ENCODE assay signal across 1 cellular context in the genomic region with DNA sequence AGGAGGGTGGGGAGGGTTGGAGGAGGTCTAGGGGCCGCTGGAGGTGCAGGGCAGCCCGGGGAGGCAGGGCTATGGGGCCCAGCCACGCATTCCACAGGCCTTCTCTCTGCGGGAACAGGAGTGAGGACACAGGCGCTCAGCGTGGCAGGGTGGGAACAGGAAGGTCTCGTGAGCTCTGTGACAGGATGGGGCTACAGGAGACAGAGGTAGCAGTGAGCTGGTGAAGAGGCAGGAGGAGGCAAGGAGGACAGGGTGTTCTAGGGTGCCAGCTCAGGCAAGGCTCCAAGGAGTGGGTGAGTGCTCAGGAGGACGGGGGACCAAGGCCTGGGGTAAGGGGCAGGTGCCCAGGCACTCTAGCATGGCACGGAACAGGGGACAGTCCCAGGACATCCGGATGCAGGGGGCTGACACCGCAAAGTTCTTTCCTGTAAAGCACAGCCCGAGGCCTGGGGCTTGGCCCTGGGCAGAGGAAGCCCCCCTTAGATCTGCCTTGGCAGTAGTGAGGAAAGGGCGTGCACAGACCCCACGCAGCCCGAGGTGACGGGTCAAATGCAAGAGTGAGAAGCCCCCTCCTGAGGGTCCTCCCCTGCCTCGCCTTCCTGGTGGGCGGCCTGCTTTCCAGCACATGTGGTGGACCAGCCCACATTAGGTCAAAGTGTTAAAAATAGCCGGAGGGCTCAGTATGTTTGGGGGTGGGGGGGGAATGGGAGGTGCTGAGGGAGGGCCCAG.
TF ChIP-seq lines count a peak whose summit lies in the region.

No MANE protein-coding gene starts in this region.

TF ChIP-seq in HepG2, 621 proteins besides CTCF, POLR2A, EP300 and RAD21 (continued from another document):
- TF ChIP-seq CHD2 (IDR thresholded peaks at IDR 0.05; ENCODE audit: low read depth, low read length): no peak
- TF ChIP-seq BHLHE40 (IDR thresholded peaks at IDR 0.05; ENCODE audit: low read length): peak; percentile 59
- TF ChIP-seq MAFG (CRISPR knock-in tag; IDR thresholded peaks at IDR 0.05): no peak
- TF ChIP-seq SPEN (CRISPR knock-in tag; IDR thresholded peaks at IDR 0.05; ENCODE audit: low read depth): no peak
- TF ChIP-seq ISX (CRISPR knock-in tag; conservative IDR thresholded peaks at IDR 0.05): no peak
- TF ChIP-seq MATR3 (CRISPR knock-in tag; IDR thresholded peaks at IDR 0.05): no peak
- 0 out of 2 replicates have a peak, but pooled peaks have one; percentile 53 for TF ChIP-seq ZNF430 (CRISPR knock-in tag; IDR thresholded peaks at IDR 0.05)
- no peak for TF ChIP-seq ADNP (CRISPR knock-in tag; IDR thresholded peaks at IDR 0.05)
- TF ChIP-seq KLF15 (CRISPR knock-in tag; IDR thresholded peaks at IDR 0.05; ENCODE audit: borderline replicate concordance): no peak
- TF ChIP-seq NAIF1 (CRISPR knock-in tag; IDR thresholded peaks at IDR 0.05; ENCODE audit: borderline replicate concordance): no peak
- TF ChIP-seq, protein P1, sequence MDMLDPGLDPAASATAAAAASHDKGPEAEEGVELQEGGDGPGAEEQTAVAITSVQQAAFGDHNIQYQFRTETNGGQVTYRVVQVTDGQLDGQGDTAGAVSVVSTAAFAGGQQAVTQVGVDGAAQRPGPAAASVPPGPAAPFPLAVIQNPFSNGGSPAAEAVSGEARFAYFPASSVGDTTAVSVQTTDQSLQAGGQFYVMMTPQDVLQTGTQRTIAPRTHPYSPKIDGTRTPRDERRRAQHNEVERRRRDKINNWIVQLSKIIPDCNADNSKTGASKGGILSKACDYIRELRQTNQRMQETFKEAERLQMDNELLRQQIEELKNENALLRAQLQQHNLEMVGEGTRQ (IDR thresholded peaks at IDR 0.05; ENCODE audit: low read depth, low read length): no peak
- TF ChIP-seq, protein P1 (CRISPR knock-in tag; IDR thresholded peaks at IDR 0.05; ENCODE audit: borderline replicate concordance): no peak
- no peak for TF ChIP-seq KAT8 (CRISPR knock-in tag; IDR thresholded peaks at IDR 0.05)
- TF ChIP-seq, protein P2, sequence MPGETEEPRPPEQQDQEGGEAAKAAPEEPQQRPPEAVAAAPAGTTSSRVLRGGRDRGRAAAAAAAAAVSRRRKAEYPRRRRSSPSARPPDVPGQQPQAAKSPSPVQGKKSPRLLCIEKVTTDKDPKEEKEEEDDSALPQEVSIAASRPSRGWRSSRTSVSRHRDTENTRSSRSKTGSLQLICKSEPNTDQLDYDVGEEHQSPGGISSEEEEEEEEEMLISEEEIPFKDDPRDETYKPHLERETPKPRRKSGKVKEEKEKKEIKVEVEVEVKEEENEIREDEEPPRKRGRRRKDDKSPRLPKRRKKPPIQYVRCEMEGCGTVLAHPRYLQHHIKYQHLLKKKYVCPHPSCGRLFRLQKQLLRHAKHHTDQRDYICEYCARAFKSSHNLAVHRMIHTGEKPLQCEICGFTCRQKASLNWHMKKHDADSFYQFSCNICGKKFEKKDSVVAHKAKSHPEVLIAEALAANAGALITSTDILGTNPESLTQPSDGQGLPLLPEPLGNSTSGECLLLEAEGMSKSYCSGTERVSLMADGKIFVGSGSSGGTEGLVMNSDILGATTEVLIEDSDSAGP (CRISPR knock-in tag; IDR thresholded peaks at IDR 0.05; ENCODE audit: borderline replicate concordance): no peak
- TF ChIP-seq HES4 (CRISPR knock-in tag; IDR thresholded peaks at IDR 0.05; ENCODE audit: borderline replicate concordance): 0 out of 2 replicates have a peak, but pooled peaks have one; percentile 29
- TF ChIP-seq, protein P3, sequence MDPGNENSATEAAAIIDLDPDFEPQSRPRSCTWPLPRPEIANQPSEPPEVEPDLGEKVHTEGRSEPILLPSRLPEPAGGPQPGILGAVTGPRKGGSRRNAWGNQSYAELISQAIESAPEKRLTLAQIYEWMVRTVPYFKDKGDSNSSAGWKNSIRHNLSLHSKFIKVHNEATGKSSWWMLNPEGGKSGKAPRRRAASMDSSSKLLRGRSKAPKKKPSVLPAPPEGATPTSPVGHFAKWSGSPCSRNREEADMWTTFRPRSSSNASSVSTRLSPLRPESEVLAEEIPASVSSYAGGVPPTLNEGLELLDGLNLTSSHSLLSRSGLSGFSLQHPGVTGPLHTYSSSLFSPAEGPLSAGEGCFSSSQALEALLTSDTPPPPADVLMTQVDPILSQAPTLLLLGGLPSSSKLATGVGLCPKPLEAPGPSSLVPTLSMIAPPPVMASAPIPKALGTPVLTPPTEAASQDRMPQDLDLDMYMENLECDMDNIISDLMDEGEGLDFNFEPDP (CRISPR knock-in tag; conservative IDR thresholded peaks at IDR 0.05): no peak
- no peak for TF ChIP-seq ATF1 (CRISPR knock-in tag; IDR thresholded peaks at IDR 0.05)
- TF ChIP-seq ZNF138 (CRISPR knock-in tag; IDR thresholded peaks at IDR 0.05; ENCODE audit: low read depth): peak; percentile 15; the same call in 1 of the 2 replicates
- TF ChIP-seq POLR2G (IDR thresholded peaks at IDR 0.05; ENCODE audit: low read depth, low read length): 0 out of 2 replicates have a peak, but pooled peaks have one; percentile 33
- no peak for TF ChIP-seq GPN1 (CRISPR knock-in tag; IDR thresholded peaks at IDR 0.05; ENCODE audit: borderline replicate concordance)
- TF ChIP-seq, protein P4, sequence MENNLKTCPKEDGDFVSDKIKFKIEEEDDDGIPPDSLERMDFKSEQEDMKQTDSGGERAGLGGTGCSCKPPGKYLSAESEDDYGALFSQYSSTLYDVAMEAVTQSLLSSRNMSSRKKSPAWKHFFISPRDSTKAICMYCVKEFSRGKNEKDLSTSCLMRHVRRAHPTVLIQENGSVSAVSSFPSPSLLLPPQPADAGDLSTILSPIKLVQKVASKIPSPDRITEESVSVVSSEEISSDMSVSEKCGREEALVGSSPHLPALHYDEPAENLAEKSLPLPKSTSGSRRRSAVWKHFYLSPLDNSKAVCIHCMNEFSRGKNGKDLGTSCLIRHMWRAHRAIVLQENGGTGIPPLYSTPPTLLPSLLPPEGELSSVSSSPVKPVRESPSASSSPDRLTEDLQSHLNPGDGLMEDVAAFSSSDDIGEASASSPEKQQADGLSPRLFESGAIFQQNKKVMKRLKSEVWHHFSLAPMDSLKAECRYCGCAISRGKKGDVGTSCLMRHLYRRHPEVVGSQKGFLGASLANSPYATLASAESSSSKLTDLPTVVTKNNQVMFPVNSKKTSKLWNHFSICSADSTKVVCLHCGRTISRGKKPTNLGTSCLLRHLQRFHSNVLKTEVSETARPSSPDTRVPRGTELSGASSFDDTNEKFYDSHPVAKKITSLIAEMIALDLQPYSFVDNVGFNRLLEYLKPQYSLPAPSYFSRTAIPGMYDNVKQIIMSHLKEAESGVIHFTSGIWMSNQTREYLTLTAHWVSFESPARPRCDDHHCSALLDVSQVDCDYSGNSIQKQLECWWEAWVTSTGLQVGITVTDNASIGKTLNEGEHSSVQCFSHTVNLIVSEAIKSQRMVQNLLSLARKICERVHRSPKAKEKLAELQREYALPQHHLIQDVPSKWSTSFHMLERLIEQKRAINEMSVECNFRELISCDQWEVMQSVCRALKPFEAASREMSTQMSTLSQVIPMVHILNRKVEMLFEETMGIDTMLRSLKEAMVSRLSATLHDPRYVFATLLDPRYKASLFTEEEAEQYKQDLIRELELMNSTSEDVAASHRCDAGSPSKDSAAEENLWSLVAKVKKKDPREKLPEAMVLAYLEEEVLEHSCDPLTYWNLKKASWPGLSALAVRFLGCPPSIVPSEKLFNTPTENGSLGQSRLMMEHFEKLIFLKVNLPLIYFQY (CRISPR knock-in tag; IDR thresholded peaks at IDR 0.05; ENCODE audit: borderline replicate concordance): no peak
- 0 out of 2 replicates have a peak, but pooled peaks have one; percentile 6 for TF ChIP-seq HNRNPL (IDR thresholded peaks at IDR 0.05; ENCODE audit: low read depth, low read length)
- no peak for TF ChIP-seq HCFC1 (IDR thresholded peaks at IDR 0.05; ENCODE audit: low read depth, low read length)
- no peak for TF ChIP-seq REL (CRISPR knock-in tag; conservative IDR thresholded peaks at IDR 0.05)
- peak; percentile 69; the same call in 1 of the 2 replicates for TF ChIP-seq ZFX (CRISPR knock-in tag; IDR thresholded peaks at IDR 0.05; ENCODE audit: low read depth)
- no peak; the same call in 1 of the 2 replicates for TF ChIP-seq SAP130 (CRISPR knock-in tag; IDR thresholded peaks at IDR 0.05; ENCODE audit: low read depth)
- TF ChIP-seq, protein P5, sequence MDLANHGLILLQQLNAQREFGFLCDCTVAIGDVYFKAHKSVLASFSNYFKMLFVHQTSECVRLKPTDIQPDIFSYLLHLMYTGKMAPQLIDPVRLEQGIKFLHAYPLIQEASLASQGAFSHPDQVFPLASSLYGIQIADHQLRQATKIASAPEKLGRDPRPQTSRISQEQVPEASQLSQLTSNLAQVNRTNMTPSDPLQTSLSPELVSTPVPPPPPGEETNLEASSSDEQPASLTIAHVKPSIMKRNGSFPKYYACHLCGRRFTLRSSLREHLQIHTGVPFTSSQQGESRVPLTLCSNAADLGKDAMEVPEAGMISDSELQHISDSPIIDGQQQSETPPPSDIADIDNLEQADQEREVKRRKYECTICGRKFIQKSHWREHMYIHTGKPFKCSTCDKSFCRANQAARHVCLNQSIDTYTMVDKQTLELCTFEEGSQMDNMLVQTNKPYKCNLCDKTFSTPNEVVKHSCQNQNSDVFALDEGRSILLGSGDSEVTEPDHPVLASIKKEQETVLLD (CRISPR knock-in tag; IDR thresholded peaks at IDR 0.05; ENCODE audit: low read depth): no peak
- TF ChIP-seq CBFB (CRISPR knock-in tag; IDR thresholded peaks at IDR 0.05): no peak
- TF ChIP-seq SOX5 (CRISPR knock-in tag; IDR thresholded peaks at IDR 0.05; ENCODE audit: borderline replicate concordance): no peak
- no peak for TF ChIP-seq KLF11 (CRISPR knock-in tag; IDR thresholded peaks at IDR 0.05)
- no peak for TF ChIP-seq BCL6 (CRISPR knock-in tag; IDR thresholded peaks at IDR 0.05)
- no peak for TF ChIP-seq ZNF468 (CRISPR knock-in tag; IDR thresholded peaks at IDR 0.05)
- no peak for TF ChIP-seq FOXP1 (IDR thresholded peaks at IDR 0.05)
- no peak for TF ChIP-seq FOXP1 (CRISPR knock-in tag; IDR thresholded peaks at IDR 0.05)
- TF ChIP-seq, protein P6, sequence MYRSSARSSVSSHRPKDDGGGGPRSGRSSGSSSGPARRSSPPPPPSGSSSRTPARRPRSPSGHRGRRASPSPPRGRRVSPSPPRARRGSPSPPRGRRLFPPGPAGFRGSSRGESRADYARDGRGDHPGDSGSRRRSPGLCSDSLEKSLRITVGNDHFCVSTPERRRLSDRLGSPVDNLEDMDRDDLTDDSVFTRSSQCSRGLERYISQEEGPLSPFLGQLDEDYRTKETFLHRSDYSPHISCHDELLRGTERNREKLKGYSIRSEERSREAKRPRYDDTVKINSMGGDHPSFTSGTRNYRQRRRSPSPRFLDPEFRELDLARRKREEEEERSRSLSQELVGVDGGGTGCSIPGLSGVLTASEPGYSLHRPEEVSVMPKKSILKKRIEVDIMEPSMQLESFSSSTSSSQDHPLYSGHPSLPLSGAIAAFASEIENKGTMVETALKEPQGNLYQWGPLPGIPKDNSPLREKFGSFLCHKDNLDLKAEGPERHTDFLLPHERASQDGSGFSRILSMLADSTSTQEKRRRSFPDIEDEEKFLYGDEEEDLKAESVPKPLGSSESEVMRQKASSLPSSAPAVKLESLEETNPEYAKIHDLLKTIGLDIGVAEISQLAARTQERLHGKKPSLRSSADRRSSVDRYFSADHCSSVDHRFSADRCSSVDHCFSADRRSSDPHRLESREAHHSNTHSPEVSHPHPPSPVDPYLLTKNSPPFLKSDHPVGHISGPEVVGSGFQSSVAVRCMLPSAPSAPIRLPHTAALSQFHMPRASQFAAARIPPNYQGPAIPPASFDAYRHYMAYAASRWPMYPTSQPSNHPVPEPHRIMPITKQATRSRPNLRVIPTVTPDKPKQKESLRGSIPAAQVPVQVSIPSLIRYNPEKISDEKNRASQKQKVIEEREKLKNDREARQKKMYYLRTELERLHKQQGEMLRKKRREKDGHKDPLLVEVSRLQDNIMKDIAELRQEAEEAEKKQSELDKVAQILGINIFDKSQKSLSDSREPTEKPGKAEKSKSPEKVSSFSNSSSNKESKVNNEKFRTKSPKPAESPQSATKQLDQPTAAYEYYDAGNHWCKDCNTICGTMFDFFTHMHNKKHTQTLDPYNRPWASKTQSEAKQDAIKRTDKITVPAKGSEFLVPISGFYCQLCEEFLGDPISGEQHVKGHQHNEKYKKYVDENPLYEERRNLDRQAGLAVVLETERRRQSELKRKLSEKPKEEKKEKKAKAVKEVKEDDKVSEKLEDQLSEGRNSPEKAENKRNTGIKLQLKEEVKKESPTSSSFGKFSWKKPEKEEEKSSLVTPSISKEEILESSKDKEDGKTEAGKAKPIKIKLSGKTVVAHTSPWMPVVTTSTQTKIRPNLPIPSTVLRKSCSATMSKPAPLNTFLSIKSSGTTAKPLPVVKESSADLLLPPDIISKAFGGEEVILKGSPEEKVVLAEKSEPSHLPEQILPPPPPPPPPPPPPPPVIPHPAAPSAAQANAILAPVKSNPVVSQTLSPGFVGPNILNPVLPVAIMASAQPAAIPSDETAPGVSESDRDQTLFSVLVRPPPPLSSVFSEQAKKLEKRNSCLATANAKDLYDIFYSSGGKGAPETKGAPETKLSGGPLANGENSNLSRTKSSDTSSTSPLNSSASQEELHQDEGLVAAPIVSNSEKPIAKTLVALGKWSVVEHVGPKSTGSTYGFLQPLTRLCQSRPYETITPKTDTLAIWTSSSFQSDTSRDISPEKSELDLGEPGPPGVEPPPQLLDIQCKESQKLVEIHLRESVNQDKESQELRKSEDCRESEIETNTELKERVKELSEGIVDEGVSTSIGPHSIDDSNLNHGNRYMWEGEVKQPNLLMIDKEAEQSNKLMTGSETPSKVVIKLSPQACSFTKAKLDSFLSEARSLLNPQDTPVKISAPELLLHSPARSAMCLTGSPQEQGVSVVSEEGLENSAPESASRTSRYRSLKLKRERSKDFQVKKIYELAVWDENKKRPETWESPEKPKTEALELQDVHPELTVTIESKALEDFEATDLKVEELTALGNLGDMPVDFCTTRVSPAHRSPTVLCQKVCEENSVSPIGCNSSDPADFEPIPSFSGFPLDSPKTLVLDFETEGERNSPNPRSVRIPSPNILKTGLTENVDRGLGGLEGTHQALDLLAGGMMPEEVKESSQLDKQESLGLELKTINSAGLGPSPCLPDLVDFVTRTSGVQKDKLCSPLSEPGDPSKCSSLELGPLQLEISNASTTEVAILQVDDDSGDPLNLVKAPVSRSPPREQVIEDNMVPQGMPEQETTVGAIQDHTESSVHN (CRISPR knock-in tag; IDR thresholded peaks at IDR 0.05): no peak
- TF ChIP-seq NR2F2 (IDR thresholded peaks at IDR 0.05; ENCODE audit: borderline replicate concordance, low read depth): no peak
